14 cellular contexts compared by ENCODE assay signal in genomic region chr14:32932302-32932920, GRCh38. TPM values are rescaled to one million over a fixed set of nuclear protein-coding genes. Genes with fewer than 3 reads are reported as not detected.
DNase-seq lines count a peak whose midpoint lies in the region; TF ChIP-seq lines count a peak whose summit lies in the region.
"Had no signal": no experiment of that assay in that cellular context is flagged by ENCODE, and none has a peak within 500 bp of the region (broad histone marks: within the 10 kb centered on the region; RNA-seq: fewer than 3 reads in every experiment).

No MANE protein-coding gene starts in this region.

- H2BK120ac ChIP-seq in neuronal stem cell (ENCODE audit: low read depth, low read length), result no peak overlapping the region

- H3K9me2 ChIP-seq in hepatocyte (replicated peaks; ENCODE audit: insufficient read depth), result no peaks in the 10 kb centered on the region

- no peak overlapping the region for H3K27ac Mint-ChIP-seq in MCF 10A (ENCODE audit: low read depth, unreplicated experiment)
- H3K27ac Mint-ChIP-seq: activated naive CD4-positive, alpha-beta T cell treated with anti-CD3 and anti-CD28 coated beads, Interleukin-2, amount 50 U/mL, for 24 hours; dendritic cell treated with granulocyte-macrophage colony-stimulating factor and Interleukin-4, amounts not matched to agents 40 ng/mL and 50 ng/mL, for 4 days; memory B cell had no signal

- BruUV-seq in MCF 10A (replicated peaks; lab: Mats Ljungman, UMichigan), result no TSS peak

- H3K27me3 ChIP-seq in breast epithelium (peaks cover 0 to 12% of the 10 kb centered on the region in 2 donors), hepatocyte (peaks cover 86% of the 10 kb centered on the region), neuronal stem cell (ENCODE audit: control insufficient read depth in 3 of 3, insufficient read depth in 3 of 3, low read depth in 1 of 3, low read length in 3 of 3) (peaks cover 0 to 24% (median 3%) of the 10 kb centered on the region in 3 experiments), tibial nerve (peaks cover 0 to 28% of the 10 kb centered on the region in 2 donors)

- H3K4me3 ChIP-seq in breast epithelium (peak overlapping the region; percentile 40 to 77 (median 57)), hepatocyte (no peak overlapping the region), neuronal stem cell (ENCODE audit: low read length in 2 of 2) (peak overlapping the region; percentile 57 to 87), tibial nerve (peak overlapping the region; percentile 36 to 58 (median 45))

- H3K27ac ChIP-seq in breast epithelium, result no peak overlapping the region
- no peak overlapping the region for H3K27ac ChIP-seq in hepatocyte
- H3K27ac ChIP-seq in neuronal stem cell (replicated peaks; ENCODE audit: low read length), result no peak overlapping the region
- peak overlapping the region in 1 of 4 donors; percentile 57 for H3K27ac ChIP-seq in tibial nerve
- H3K27ac ChIP-seq: upper lobe of left lung had no signal

- no peak overlapping the region for H3K14ac ChIP-seq in neuronal stem cell (ENCODE audit: low read length)

- peak overlapping the region; percentile 80 for H2BK15ac ChIP-seq in neuronal stem cell (ENCODE audit: low read length)

- intact Hi-C loops in breast epithelium (cut with DNase I; ENCODE audit: low total_unique reads), result no loop called here
- intact Hi-C loops in MCF 10A (cut with micrococcal nuclease), result loop anchor here (10.0 kb wide), 1 partner anchor 338 kb away; no protein-coding TSS in a partner anchor

- WGBS in hepatocyte (ENCODE audit: low lambda C conversion rate, missing lambda C conversion rate), result 11% methylated on average over 31 of the region's 31 CpGs
- WGBS in neuronal stem cell (ENCODE audit: extremely low coverage in 2 of 2, insufficient read length in 2 of 2, insufficient replicate concordance in 1 of 2), 2 donors, result no CpG with 5 or more reads among the region's 31 CpGs
- WGBS in tibial nerve, 2 donors, result 32 to 37% methylated on average over 30 to 31 of the region's 31 CpGs

- H3K4me3 Mint-ChIP-seq in MCF 10A (ENCODE audit: unreplicated experiment), result no peak overlapping the region
- H3K4me3 Mint-ChIP-seq: activated naive CD4-positive, alpha-beta T cell treated with anti-CD3 and anti-CD28 coated beads, Interleukin-2, amount 50 U/mL, for 24 hours; dendritic cell treated with granulocyte-macrophage colony-stimulating factor and Interleukin-4, amounts not matched to agents 40 ng/mL and 50 ng/mL, for 4 days; memory B cell had no signal

- H3K4me1 ChIP-seq in breast epithelium (peaks cover 0 to 2% of the 10 kb centered on the region in 2 donors), hepatocyte (ENCODE audit: insufficient read depth) (peaks cover 22% of the 10 kb centered on the region), neuronal stem cell (ENCODE audit: control insufficient read depth in 2 of 2, insufficient read depth in 1 of 2, low read depth in 1 of 2, low read length in 2 of 2) (peaks cover 6 to 10% of the 10 kb centered on the region in 2 donors), tibial nerve (peaks cover 0 to 32% (median 5%) of the 10 kb centered on the region in 4 donors)

- no peak for TF ChIP-seq EP300 in tibial nerve (IDR thresholded peaks at IDR 0.05)

- CTCF ChIA-PET in MCF 10A (lab: Yijun Ruan, JAX), result no interaction called here

- H2AK5ac ChIP-seq in neuronal stem cell (ENCODE audit: low read depth, low read length), result no peak overlapping the region

- H3K4me2 ChIP-seq in hepatocyte (peak overlapping the region; percentile 89), neuronal stem cell (ENCODE audit: insufficient read depth, low read length, poor library complexity, severe bottlenecking) (peak overlapping the region; percentile 91)

- H3K9me3 ChIP-seq in breast epithelium (no peaks in the 10 kb centered on the region), hepatocyte (ENCODE audit: low read depth) (no peaks in the 10 kb centered on the region), neuronal stem cell (replicated peaks in 1 of 2; ENCODE audit: control insufficient read depth in 2 of 2, insufficient read depth in 1 of 2, low read depth in 1 of 2, low read length in 2 of 2) (no peaks in the 10 kb centered on the region), tibial nerve (no peaks in the 10 kb centered on the region)
- H3K9me3 ChIP-seq: upper lobe of left lung had no signal

- TF ChIP-seq POLR2A in breast epithelium (IDR thresholded peaks at IDR 0.05) (no peak), tibial nerve (IDR thresholded peaks at IDR 0.05) (no peak)

- DNase-seq in breast epithelium (ENCODE audit: low spot score in 2 of 2) (no peak), MCF 10A (ENCODE audit: unreplicated experiment) (no peak), hepatocyte (ENCODE audit: low spot score) (no peak), neuronal stem cell (ENCODE audit: low spot score) (no peak), tibial nerve (ENCODE audit: low spot score in 2 of 2) (no peak), T-helper 2 cell (no peak), H4 (ENCODE audit: low spot score) (no peak)
- DNase-seq in activated CD4-positive, alpha-beta T cell treated with anti-CD3 and anti-CD28 coated beads for 1 hour, result no peak
- DNase-seq: NCI-H446 treated with DMSO at 0.1 percent for 48 hours, T-helper 9 cell had no signal

- no peak overlapping the region for H3K4ac ChIP-seq in neuronal stem cell (ENCODE audit: low read length)

- H3K79me1 ChIP-seq in neuronal stem cell (ENCODE audit: low read depth, low read length), result no peaks in the 10 kb centered on the region

- TF ChIP-seq CTCF in breast epithelium (IDR thresholded peaks at IDR 0.05) (no peak), MCF 10A (IDR thresholded peaks at IDR 0.05; ENCODE audit: unreplicated experiment) (no peak), hepatocyte (IDR thresholded peaks at IDR 0.05; ENCODE audit: poor library complexity) (no peak), tibial nerve (IDR thresholded peaks at IDR 0.05) (no peak)

- no peaks in the 10 kb centered on the region for H3K4me1 Mint-ChIP-seq in MCF 10A (ENCODE audit: insufficient read depth, unreplicated experiment)

- H3K18ac ChIP-seq in neuronal stem cell (ENCODE audit: low read length), result peak overlapping the region; percentile 96

- peak overlapping the region; percentile 39 for H3K9ac ChIP-seq in neuronal stem cell (ENCODE audit: low read depth, low read length, poor library complexity)

- H4K91ac ChIP-seq in neuronal stem cell (ENCODE audit: low read depth, low read length, poor library complexity), result no peak overlapping the region

- no peaks in the 10 kb centered on the region for H3K9me3 Mint-ChIP-seq in MCF 10A (ENCODE audit: unreplicated experiment)
- H3K9me3 Mint-ChIP-seq: activated naive CD4-positive, alpha-beta T cell treated with anti-CD3 and anti-CD28 coated beads, Interleukin-2, amount 50 U/mL, for 24 hours; dendritic cell treated with granulocyte-macrophage colony-stimulating factor and Interleukin-4, amounts not matched to agents 40 ng/mL and 50 ng/mL, for 4 days; memory B cell had no signal

- H2AFZ ChIP-seq in hepatocyte (peak overlapping the region; percentile 3), neuronal stem cell (ENCODE audit: low read length) (peak overlapping the region; percentile 92)

- H3K36me3 Mint-ChIP-seq in MCF 10A (ENCODE audit: insufficient read depth, unreplicated experiment), result no peaks in the 10 kb centered on the region
- H3K36me3 Mint-ChIP-seq: activated naive CD4-positive, alpha-beta T cell treated with anti-CD3 and anti-CD28 coated beads, Interleukin-2, amount 50 U/mL, for 24 hours; memory B cell had no signal

- H3K79me2 ChIP-seq in hepatocyte, result no peaks in the 10 kb centered on the region

- no peak overlapping the region for H2BK12ac ChIP-seq in neuronal stem cell (ENCODE audit: low read length)

- no peak overlapping the region for H4K8ac ChIP-seq in neuronal stem cell (ENCODE audit: low read depth, low read length)

- no peaks in the 10 kb centered on the region for H4K20me1 ChIP-seq in hepatocyte (ENCODE audit: insufficient read depth, poor library complexity, severe bottlenecking)

- H3K36me3 ChIP-seq in breast epithelium (no peaks in the 10 kb centered on the region), hepatocyte (replicated peaks; ENCODE audit: insufficient read depth, low read depth) (no peaks in the 10 kb centered on the region), neuronal stem cell (replicated peaks in 1 of 2; ENCODE audit: control insufficient read depth in 2 of 2, insufficient read depth in 2 of 2, low read length in 2 of 2) (peaks cover 0 to 2% of the 10 kb centered on the region in 2 donors), tibial nerve (no peaks in the 10 kb centered on the region)
- H3K36me3 ChIP-seq: upper lobe of left lung had no signal

- no peak overlapping the region for H3K23ac ChIP-seq in neuronal stem cell (ENCODE audit: low read depth, low read length, poor library complexity)

- H2BK5ac ChIP-seq in neuronal stem cell (ENCODE audit: low read length), result no peak overlapping the region

- POLR2A ChIA-PET in MCF 10A (lab: Yijun Ruan, JAX), result no interaction called here

- H3K27me3 Mint-ChIP-seq in MCF 10A (ENCODE audit: insufficient read depth, unreplicated experiment), result peaks cover 52% of the 10 kb centered on the region

RNA-seq across cellular contexts. Expression of gene NPAS3, which starts 6.3 kb away (rescaled TPM):
- total RNA-seq in breast epithelium (1 to 10 TPM in 2 of 3 donors, under 1 TPM in 1; 0.96 to 4.0 (median 2.0) TPM), MCF 10A (2022) (0.35 and 0.79 TPM in 2 replicates), hepatocyte (0.64 and 1.1 TPM in 2 replicates), tibial nerve (10 to 100 TPM in 1 of 4 donors, 1 to 10 TPM in 3; 1.5 to 12.3 (median 3.4) TPM)
- 0.11 and 0.62 TPM in 2 replicates for polyA plus RNA-seq in hepatocyte
- 1.8 TPM for polyA plus RNA-seq in neuronal stem cell (2013, experiment 1 of 2)
- polyA plus RNA-seq in neuronal stem cell (2013, experiment 2 of 2), result 1.8 TPM
- total RNA-seq in H4 (2014; rRNA removed; shearing (Covaris generic)), result 2.6 and 4.2 TPM in 2 replicates
